Comparison of ENCODE assay signal across 8 cellular contexts in genomic region chr4:168318266-168318895, GRCh38. TPM values are rescaled to one million over a fixed set of nuclear protein-coding genes. Genes with fewer than 3 reads are reported as not detected.
DNase-seq lines count a peak whose midpoint lies in the region; ATAC-seq and TF ChIP-seq lines count a peak whose summit lies in the region.

DDX60 (minus strand) TSS chr4:168318752; CDS start chr4:168311259, 7,493 bp downstream.

- no peaks in the 10 kb centered on the region for H3K27me3 ChIP-seq in HCT116 (ENCODE audit: insufficient read depth, low read length)
- H3K27me3 ChIP-seq in MM.1S (replicated peaks; ENCODE audit: insufficient read depth, low read length): peaks cover 28% of the 10 kb centered on the region
- no peaks in the 10 kb centered on the region for H3K27me3 ChIP-seq in right cardiac atrium (ENCODE audit: control insufficient read depth, insufficient read depth)
- H3K27me3 ChIP-seq in uterus: no peaks in the 10 kb centered on the region

- no peaks in the 10 kb centered on the region for H4K20me1 ChIP-seq in HCT116 (ENCODE audit: insufficient read depth)
- no peaks in the 10 kb centered on the region; the same call in 1 of the 2 replicates for H4K20me1 ChIP-seq in MM.1S (ENCODE audit: insufficient read depth, low read length)

- H3K4me3 ChIP-seq in HCT116 (replicated peaks in 1 of 2; ENCODE audit: low read depth in 1 of 2, low read length in 2 of 2): peak within 1 kb of the TSS; percentile 64 to 75
- H3K4me3 ChIP-seq in MM.1S (ENCODE audit: low read length): peak within 1 kb of the TSS; percentile 72
- H3K4me3 ChIP-seq in right cardiac atrium (ENCODE audit: low read length): peak within 1 kb of the TSS; percentile 100
- H3K4me3 ChIP-seq in uterus: peak within 1 kb of the TSS; percentile 81 to 88

- intact Hi-C loops in HCT116 (cut with micrococcal nuclease): no loop called here
- intact Hi-C loops in right cardiac atrium (cut with DNase I): no loop called here
- intact Hi-C loops in uterus (cut with DNase I; ENCODE audit: low total_unique reads): no loop called here

- ATAC-seq in HCT116 (peak; percentile 93), right cardiac atrium (peak; percentile 95 to 97)

- H3K27ac ChIP-seq in HCT116 (ENCODE audit: low read depth, low read length) (peak within 1 kb of the TSS; percentile 73), MM.1S (ENCODE audit: low read length) (peak within 1 kb of the TSS; percentile 40; the same call in 1 of the 2 replicates), angular gyrus (ENCODE audit: low read depth, low read length) (peak within 1 kb of the TSS; percentile 74), right cardiac atrium (ENCODE audit: low read length) (peak within 1 kb of the TSS; percentile 100), uterus (peak within 1 kb of the TSS; percentile 96 to 98)

- RAD21 ChIA-PET in HCT116 (lab: Charles Lee; ENCODE audit: low non-redundant PET in 1 of 2, low total read pairs in 2 of 2, uncharacterized antibody in 2 of 2, unreplicated experiment in 2 of 2): no interaction called here

- WGBS in right cardiac atrium: 1% methylated on average over 38 of the region's 38 CpGs

- peaks cover 17% of the 10 kb centered on the region for H3F3A ChIP-seq in MM.1S (ENCODE audit: insufficient read depth, low read length)

- H3K4me2 ChIP-seq in HCT116 (ENCODE audit: low read length): peak within 1 kb of the TSS; percentile 86
- peak within 1 kb of the TSS; percentile 89 for H3K4me2 ChIP-seq in MM.1S (ENCODE audit: low read depth, low read length)

- peak; percentile 37 for TF ChIP-seq RAD21 in HCT116 (IDR thresholded peaks at IDR 0.05; ENCODE audit: low read depth)

- TF ChIP-seq CTCF in GM10266 (IDR thresholded peaks at IDR 0.05; ENCODE audit: control insufficient read depth, insufficient read depth, low read depth, missing control alignments) (peak; percentile 43), HCT116 (IDR thresholded peaks at IDR 0.05 in 2 of 3, conservative IDR thresholded peaks at IDR 0.05 in 1 of 3; ENCODE audit: borderline replicate concordance in 1 of 3, insufficient read depth in 1 of 3, low read depth in 2 of 3, low read length in 2 of 3) (peak in 2 of 3 experiments; percentile 36 to 45; a peak in 4 of 6 replicates), MM.1S (IDR thresholded peaks at IDR 0.05; ENCODE audit: low read length) (peak; percentile 37), uterus (IDR thresholded peaks at IDR 0.05) (peak; percentile 27 to 59 (median 41))

- peak within 1 kb of the TSS; percentile 94 for H3K27ac Mint-ChIP-seq in T-helper 1 cell treated with Interleukin-12 subunit alpha and Interleukin-12 subunit beta and Interleukin-4 antibody, amounts not matched to agents 30 μg/mL and 1 μg/mL, for 36 hours

- CTCF ChIA-PET in HCT116 (lab: Charles Lee): interaction anchor here (1.0 kb wide), 1 partner anchor 169 kb away, joined by 3 read pairs; no protein-coding TSS in a partner anchor

- H3K9me2 ChIP-seq in HCT116 (ENCODE audit: insufficient read depth): no peaks in the 10 kb centered on the region
- no peaks in the 10 kb centered on the region for H3K9me2 ChIP-seq in MM.1S (replicated peaks; ENCODE audit: insufficient read depth, low read length)

- DNase-seq in GM10266 (ENCODE audit: extremely low spot score): peak; percentile 69
- peak; percentile 24 for DNase-seq in HCT116 (ENCODE audit: low read depth, low spot score)
- DNase-seq in MM.1S: peak; percentile 96
- peak; percentile 82 to 90 (median 88) for DNase-seq in right cardiac atrium
- peak; percentile 57 for DNase-seq in putamen (ENCODE audit: low spot score)
- DNase-seq in uterus: peak; percentile 76 to 86

- H3K36me3 ChIP-seq in HCT116 (ENCODE audit: control insufficient read depth in 1 of 2, insufficient read depth in 2 of 2, low read length in 2 of 2): no peaks in the 10 kb centered on the region
- H3K36me3 ChIP-seq in MM.1S (replicated peaks; ENCODE audit: insufficient read depth, low read length): no peaks in the 10 kb centered on the region
- no peaks in the 10 kb centered on the region for H3K36me3 ChIP-seq in uterus

- peak within 1 kb of the TSS; percentile 96 for H3K4me3 Mint-ChIP-seq in T-helper 1 cell treated with Interleukin-12 subunit alpha and Interleukin-12 subunit beta and Interleukin-4 antibody, amounts not matched to agents 30 μg/mL and 1 μg/mL, for 36 hours

- BruUV-seq in HCT116 (replicated peaks; lab: Mats Ljungman, UMichigan): no TSS peak

- H3K9ac ChIP-seq in HCT116 (ENCODE audit: low read length) (peak within 1 kb of the TSS; percentile 78), MM.1S (ENCODE audit: low read length) (peak within 1 kb of the TSS; percentile 35; the same call in 1 of the 2 replicates)

- H2AFZ ChIP-seq in HCT116 (ENCODE audit: low read depth, low read length, poor library complexity, severe bottlenecking) (peak within 1 kb of the TSS; percentile 67), MM.1S (ENCODE audit: low read length) (peak within 1 kb of the TSS; percentile 51)

- H3K4me1 Mint-ChIP-seq in T-helper 1 cell treated with Interleukin-12 subunit alpha and Interleukin-12 subunit beta and Interleukin-4 antibody, amounts not matched to agents 30 μg/mL and 1 μg/mL, for 36 hours (ENCODE audit: low read depth): peaks cover 47% of the 10 kb centered on the region

- H3K36me3 Mint-ChIP-seq in T-helper 1 cell treated with Interleukin-12 subunit alpha and Interleukin-12 subunit beta and Interleukin-4 antibody, amounts not matched to agents 30 μg/mL and 1 μg/mL, for 36 hours (ENCODE audit: low read depth): peaks cover 47% of the 10 kb centered on the region

- no peaks in the 10 kb centered on the region for H3K27me3 Mint-ChIP-seq in T-helper 1 cell treated with Interleukin-12 subunit alpha and Interleukin-12 subunit beta and Interleukin-4 antibody, amounts not matched to agents 30 μg/mL and 1 μg/mL, for 36 hours (ENCODE audit: low read depth)

- H3K9me3 ChIP-seq in HCT116 (ENCODE audit: control insufficient read depth in 1 of 2, insufficient read depth in 1 of 2, low read depth in 1 of 2, low read length in 2 of 2) (no peaks in the 10 kb centered on the region), MM.1S (replicated peaks; ENCODE audit: insufficient read depth, low read length) (no peaks in the 10 kb centered on the region), right cardiac atrium (ENCODE audit: control insufficient read depth, low read length) (no peaks in the 10 kb centered on the region), uterus (no peaks in the 10 kb centered on the region)

- H3K79me2 ChIP-seq in HCT116 (ENCODE audit: insufficient read depth, low read length) (no peaks in the 10 kb centered on the region), MM.1S (ENCODE audit: low read length) (no peaks in the 10 kb centered on the region)

- POLR2A ChIA-PET in HCT116 (lab: Charles Lee): no interaction called here

- peaks cover 13% of the 10 kb centered on the region for H3K9me3 Mint-ChIP-seq in T-helper 1 cell treated with Interleukin-12 subunit alpha and Interleukin-12 subunit beta and Interleukin-4 antibody, amounts not matched to agents 30 μg/mL and 1 μg/mL, for 36 hours

- TF ChIP-seq POLR2A in HCT116 (IDR thresholded peaks at IDR 0.05; ENCODE audit: borderline replicate concordance, extremely low read depth, insufficient read depth, insufficient read length) (peak; percentile 53), uterus (IDR thresholded peaks at IDR 0.05) (no peak)

- H3K4me1 ChIP-seq in HCT116 (ENCODE audit: control insufficient read depth in 1 of 2, insufficient read depth in 2 of 2, low read length in 2 of 2) (peaks cover 10 to 20% of the 10 kb centered on the region in 2 experiments; a peak in 3 of 4 replicates), MM.1S (ENCODE audit: low read length) (peaks cover 11% of the 10 kb centered on the region), right cardiac atrium (ENCODE audit: control insufficient read depth, insufficient read depth, low read length) (no peaks in the 10 kb centered on the region), uterus (no peaks in the 10 kb centered on the region)

TF ChIP-seq in HCT116, 20 proteins besides CTCF, POLR2A, EP300 and RAD21 (continues in another document):
- TF ChIP-seq MAX (IDR thresholded peaks at IDR 0.05) (peak; percentile 46), ZFX (IDR thresholded peaks at IDR 0.05) (peak; percentile 73), EGR1 (IDR thresholded peaks at IDR 0.05; ENCODE audit: low read depth) (no peak), TCF7L2 (IDR thresholded peaks at IDR 0.05; ENCODE audit: borderline replicate concordance, extremely low read depth, insufficient read depth, insufficient read length) (peak; percentile 56), SIN3A (IDR thresholded peaks at IDR 0.05; ENCODE audit: low read depth) (no peak), EZH2 (IDR thresholded peaks at IDR 0.05) (no peak)
- TF ChIP-seq, protein P1, sequence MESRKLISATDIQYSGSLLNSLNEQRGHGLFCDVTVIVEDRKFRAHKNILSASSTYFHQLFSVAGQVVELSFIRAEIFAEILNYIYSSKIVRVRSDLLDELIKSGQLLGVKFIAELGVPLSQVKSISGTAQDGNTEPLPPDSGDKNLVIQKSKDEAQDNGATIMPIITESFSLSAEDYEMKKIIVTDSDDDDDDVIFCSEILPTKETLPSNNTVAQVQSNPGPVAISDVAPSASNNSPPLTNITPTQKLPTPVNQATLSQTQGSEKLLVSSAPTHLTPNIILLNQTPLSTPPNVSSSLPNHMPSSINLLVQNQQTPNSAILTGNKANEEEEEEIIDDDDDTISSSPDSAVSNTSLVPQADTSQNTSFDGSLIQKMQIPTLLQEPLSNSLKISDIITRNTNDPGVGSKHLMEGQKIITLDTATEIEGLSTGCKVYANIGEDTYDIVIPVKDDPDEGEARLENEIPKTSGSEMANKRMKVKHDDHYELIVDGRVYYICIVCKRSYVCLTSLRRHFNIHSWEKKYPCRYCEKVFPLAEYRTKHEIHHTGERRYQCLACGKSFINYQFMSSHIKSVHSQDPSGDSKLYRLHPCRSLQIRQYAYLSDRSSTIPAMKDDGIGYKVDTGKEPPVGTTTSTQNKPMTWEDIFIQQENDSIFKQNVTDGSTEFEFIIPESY (IDR thresholded peaks at IDR 0.05; ENCODE audit: extremely low read depth, insufficient replicate concordance, low read length): no peak

RNA-seq across cellular contexts. Expression of gene DDX60, which starts in this region (rescaled TPM):
- total RNA-seq in HCT116 (2021; ENCODE audit: unreplicated experiment) (6.5 TPM), right cardiac atrium (10 to 100 TPM in 2 of 4 donors, 1 to 10 TPM in 2; 9.2 to 14.7 (median 10.1) TPM), uterus (10 to 100 TPM in 3 of 4 donors, 1 to 10 TPM in 1; 10.0 to 45.1 (median 27.3) TPM)
- polyA plus RNA-seq in HCT116 (2012): 3.0 and 4.0 TPM in 2 replicates
- 4.6 TPM for polyA plus RNA-seq in right cardiac atrium

Comparison
In these comparisons a context has a peak if more than half of its experiments do, and no peak if none do; other contexts are left out.
1. Peak in every context shown above with its lines: DNase-seq, ATAC-seq, H3K4me3 ChIP-seq and H3K27ac ChIP-seq.
2. DNase-seq: peak in every context shown above with its lines; median percentile 96 in MM.1S; 88 in right cardiac atrium; 81 in uterus; 69 in GM10266; 57 in putamen; 24 in HCT116.
3. H3K27ac ChIP-seq: peak in every context shown above with its lines; median percentile 100 in right cardiac atrium; 97 in uterus; 74 in angular gyrus; 73 in HCT116; 40 in MM.1S.